Comparison of ENCODE assay signal across 1 cellular context in the genomic region with DNA sequence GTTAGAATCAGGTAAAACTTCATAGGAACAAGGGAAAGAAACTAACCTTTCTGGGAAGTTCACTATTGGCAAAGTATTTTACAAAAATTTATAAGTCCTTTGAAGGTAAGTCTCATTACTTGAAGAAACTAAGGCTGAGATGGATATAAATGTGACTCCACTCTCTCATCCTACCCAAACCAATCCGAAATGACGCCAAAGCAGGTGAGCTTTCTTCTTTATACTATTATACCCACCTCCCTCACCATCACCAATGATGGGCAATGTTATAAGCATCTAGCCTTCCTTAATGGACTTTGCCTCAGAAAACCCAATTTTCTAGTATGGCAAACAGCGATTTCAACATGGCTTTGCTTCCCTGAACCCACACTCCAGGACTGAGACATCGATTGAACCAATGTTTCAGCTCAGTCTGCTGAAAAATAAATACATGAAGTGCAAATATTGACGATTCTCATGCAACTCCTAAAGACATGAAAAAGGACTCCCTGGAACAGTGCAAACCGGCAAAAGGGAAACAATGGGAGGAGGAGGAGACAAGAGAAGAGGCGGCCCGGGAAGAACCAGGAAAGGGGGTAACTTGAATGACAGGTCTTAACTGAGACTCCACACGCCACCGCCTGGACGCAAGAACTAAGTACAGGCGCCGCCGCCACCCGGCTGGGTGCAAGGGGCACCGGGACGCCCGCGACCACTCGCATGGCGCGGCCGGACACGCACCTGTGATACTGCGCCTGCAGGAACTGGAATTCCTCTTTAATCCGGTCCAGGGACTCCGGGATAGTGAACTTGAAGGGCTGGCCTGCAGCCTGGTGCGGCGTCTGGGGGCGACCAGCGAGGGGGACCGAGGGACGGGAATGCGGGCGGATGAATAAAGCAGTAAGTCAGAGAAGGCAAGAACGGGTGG.
A peak's percentile ranks its signal among the peaks of the same experiment; 100 is the strongest.
TF ChIP-seq lines count a peak whose summit lies in the region.

No MANE protein-coding gene starts in this region.

TF ChIP-seq in HepG2, 621 proteins besides CTCF, POLR2A, EP300 and RAD21 (continued from another document and continues in another):
- TF ChIP-seq, protein P1, sequence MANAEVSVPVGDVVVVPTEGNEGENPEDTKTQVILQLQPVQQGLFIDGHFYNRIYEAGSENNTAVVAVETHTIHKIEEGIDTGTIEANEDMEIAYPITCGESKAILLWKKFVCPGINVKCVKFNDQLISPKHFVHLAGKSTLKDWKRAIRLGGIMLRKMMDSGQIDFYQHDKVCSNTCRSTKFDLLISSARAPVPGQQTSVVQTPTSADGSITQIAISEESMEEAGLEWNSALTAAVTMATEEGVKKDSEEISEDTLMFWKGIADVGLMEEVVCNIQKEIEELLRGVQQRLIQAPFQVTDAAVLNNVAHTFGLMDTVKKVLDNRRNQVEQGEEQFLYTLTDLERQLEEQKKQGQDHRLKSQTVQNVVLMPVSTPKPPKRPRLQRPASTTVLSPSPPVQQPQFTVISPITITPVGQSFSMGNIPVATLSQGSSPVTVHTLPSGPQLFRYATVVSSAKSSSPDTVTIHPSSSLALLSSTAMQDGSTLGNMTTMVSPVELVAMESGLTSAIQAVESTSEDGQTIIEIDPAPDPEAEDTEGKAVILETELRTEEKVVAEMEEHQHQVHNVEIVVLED (CRISPR knock-in tag; IDR thresholded peaks at IDR 0.05; ENCODE audit: borderline replicate concordance), result peak; percentile 64
- TF ChIP-seq, protein P2, sequence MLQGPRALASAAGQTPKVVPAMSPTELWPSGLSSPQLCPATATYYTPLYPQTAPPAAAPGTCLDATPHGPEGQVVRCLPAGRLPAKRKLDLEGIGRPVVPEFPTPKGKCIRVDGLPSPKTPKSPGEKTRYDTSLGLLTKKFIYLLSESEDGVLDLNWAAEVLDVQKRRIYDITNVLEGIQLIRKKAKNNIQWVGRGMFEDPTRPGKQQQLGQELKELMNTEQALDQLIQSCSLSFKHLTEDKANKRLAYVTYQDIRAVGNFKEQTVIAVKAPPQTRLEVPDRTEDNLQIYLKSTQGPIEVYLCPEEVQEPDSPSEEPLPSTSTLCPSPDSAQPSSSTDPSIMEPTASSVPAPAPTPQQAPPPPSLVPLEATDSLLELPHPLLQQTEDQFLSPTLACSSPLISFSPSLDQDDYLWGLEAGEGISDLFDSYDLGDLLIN (CRISPR knock-in tag; IDR thresholded peaks at IDR 0.05; ENCODE audit: borderline replicate concordance), result no peak
- TF ChIP-seq RCOR2 (CRISPR knock-in tag; IDR thresholded peaks at IDR 0.05) (peak; percentile 89; the same call in 1 of the 2 replicates), ZNF333 (CRISPR knock-in tag; IDR thresholded peaks at IDR 0.05; ENCODE audit: borderline replicate concordance) (no peak; the same call in 1 of the 2 replicates), ZFY (CRISPR knock-in tag; IDR thresholded peaks at IDR 0.05) (no peak), HHEX (CRISPR knock-in tag; IDR thresholded peaks at IDR 0.05) (peak; percentile 94), SUZ12 (IDR thresholded peaks at IDR 0.05; ENCODE audit: low read depth, low read length) (no peak), NCOR1 (IDR thresholded peaks at IDR 0.05; ENCODE audit: borderline replicate concordance, low read length) (peak; percentile 98), FLYWCH1 (CRISPR knock-in tag; IDR thresholded peaks at IDR 0.05) (no peak), SP4 (CRISPR knock-in tag; IDR thresholded peaks at IDR 0.05) (peak; percentile 23; the same call in 1 of the 2 replicates), ZSCAN12 (CRISPR knock-in tag; IDR thresholded peaks at IDR 0.05) (no peak; the same call in 1 of the 2 replicates), NCOA2 (CRISPR knock-in tag; IDR thresholded peaks at IDR 0.05) (peak; percentile 99), ZNF570 (CRISPR knock-in tag; IDR thresholded peaks at IDR 0.05; ENCODE audit: borderline replicate concordance) (no peak), ESRRA (CRISPR knock-in tag; IDR thresholded peaks at IDR 0.05; ENCODE audit: low read depth) (0 out of 2 replicates have a peak, but pooled peaks have one; percentile 47), ZNF33A (CRISPR knock-in tag; IDR thresholded peaks at IDR 0.05; ENCODE audit: borderline replicate concordance) (no peak; the same call in 1 of the 2 replicates), MED1 (CRISPR knock-in tag; IDR thresholded peaks at IDR 0.05) (peak; percentile 96), ZNF331 (CRISPR knock-in tag; IDR thresholded peaks at IDR 0.05) (peak; percentile 82), ZBTB8A (CRISPR knock-in tag; IDR thresholded peaks at IDR 0.05; ENCODE audit: borderline replicate concordance, low read depth) (peak; percentile 55; the same call in 1 of the 2 replicates), ZNF282 (IDR thresholded peaks at IDR 0.05; ENCODE audit: partially characterized antibody) (no peak), ZC3H4 (CRISPR knock-in tag; IDR thresholded peaks at IDR 0.05; ENCODE audit: borderline replicate concordance) (no peak), CCAR2 (optimal IDR thresholded peaks at IDR 0.05; ENCODE audit: low read depth, low read length) (no peak), CCDC6 (CRISPR knock-in tag; IDR thresholded peaks at IDR 0.05) (peak; percentile 62; the same call in 1 of the 2 replicates)
- TF ChIP-seq, protein P3, sequence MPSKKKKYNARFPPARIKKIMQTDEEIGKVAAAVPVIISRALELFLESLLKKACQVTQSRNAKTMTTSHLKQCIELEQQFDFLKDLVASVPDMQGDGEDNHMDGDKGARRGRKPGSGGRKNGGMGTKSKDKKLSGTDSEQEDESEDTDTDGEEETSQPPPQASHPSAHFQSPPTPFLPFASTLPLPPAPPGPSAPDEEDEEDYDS (CRISPR knock-in tag; IDR thresholded peaks at IDR 0.05), result peak; percentile 72; the same call in 1 of the 2 replicates
- TF ChIP-seq, protein P4, sequence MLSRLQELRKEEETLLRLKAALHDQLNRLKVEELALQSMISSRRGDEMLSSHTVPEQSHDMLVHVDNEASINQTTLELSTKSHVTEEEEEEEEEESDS (CRISPR knock-in tag; IDR thresholded peaks at IDR 0.05; ENCODE audit: borderline replicate concordance), result no peak
- TF ChIP-seq, protein P5, sequence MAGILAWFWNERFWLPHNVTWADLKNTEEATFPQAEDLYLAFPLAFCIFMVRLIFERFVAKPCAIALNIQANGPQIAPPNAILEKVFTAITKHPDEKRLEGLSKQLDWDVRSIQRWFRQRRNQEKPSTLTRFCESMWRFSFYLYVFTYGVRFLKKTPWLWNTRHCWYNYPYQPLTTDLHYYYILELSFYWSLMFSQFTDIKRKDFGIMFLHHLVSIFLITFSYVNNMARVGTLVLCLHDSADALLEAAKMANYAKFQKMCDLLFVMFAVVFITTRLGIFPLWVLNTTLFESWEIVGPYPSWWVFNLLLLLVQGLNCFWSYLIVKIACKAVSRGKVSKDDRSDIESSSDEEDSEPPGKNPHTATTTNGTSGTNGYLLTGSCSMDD (CRISPR knock-in tag; IDR thresholded peaks at IDR 0.05), result no peak
- TF ChIP-seq, protein P6, sequence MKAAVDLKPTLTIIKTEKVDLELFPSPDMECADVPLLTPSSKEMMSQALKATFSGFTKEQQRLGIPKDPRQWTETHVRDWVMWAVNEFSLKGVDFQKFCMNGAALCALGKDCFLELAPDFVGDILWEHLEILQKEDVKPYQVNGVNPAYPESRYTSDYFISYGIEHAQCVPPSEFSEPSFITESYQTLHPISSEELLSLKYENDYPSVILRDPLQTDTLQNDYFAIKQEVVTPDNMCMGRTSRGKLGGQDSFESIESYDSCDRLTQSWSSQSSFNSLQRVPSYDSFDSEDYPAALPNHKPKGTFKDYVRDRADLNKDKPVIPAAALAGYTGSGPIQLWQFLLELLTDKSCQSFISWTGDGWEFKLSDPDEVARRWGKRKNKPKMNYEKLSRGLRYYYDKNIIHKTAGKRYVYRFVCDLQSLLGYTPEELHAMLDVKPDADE (CRISPR knock-in tag; IDR thresholded peaks at IDR 0.05), result no peak
- TF ChIP-seq, protein P7, sequence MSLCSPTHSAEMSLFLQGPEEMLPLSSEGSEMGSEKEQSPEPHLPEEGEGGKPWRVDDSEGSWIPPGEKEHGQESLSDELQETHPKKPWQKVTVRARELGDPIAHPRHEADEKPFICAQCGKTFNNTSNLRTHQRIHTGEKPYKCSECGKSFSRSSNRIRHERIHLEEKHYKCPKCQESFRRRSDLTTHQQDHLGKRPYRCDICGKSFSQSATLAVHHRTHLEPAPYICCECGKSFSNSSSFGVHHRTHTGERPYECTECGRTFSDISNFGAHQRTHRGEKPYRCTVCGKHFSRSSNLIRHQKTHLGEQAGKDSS (CRISPR knock-in tag; IDR thresholded peaks at IDR 0.05; ENCODE audit: borderline replicate concordance, low read depth), result no peak
- TF ChIP-seq, protein P8, sequence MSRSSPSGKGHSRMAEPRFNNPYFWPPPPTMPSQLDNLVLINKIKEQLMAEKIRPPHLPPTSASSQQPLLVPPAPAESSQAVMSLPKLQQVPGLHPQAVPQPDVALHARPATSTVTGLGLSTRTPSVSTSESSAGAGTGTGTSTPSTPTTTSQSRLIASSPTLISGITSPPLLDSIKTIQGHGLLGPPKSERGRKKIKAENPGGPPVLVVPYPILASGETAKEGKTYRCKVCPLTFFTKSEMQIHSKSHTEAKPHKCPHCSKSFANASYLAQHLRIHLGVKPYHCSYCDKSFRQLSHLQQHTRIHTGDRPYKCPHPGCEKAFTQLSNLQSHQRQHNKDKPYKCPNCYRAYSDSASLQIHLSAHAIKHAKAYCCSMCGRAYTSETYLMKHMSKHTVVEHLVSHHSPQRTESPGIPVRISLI (CRISPR knock-in tag; IDR thresholded peaks at IDR 0.05; ENCODE audit: borderline replicate concordance), result peak; percentile 82
- TF ChIP-seq, protein P9, sequence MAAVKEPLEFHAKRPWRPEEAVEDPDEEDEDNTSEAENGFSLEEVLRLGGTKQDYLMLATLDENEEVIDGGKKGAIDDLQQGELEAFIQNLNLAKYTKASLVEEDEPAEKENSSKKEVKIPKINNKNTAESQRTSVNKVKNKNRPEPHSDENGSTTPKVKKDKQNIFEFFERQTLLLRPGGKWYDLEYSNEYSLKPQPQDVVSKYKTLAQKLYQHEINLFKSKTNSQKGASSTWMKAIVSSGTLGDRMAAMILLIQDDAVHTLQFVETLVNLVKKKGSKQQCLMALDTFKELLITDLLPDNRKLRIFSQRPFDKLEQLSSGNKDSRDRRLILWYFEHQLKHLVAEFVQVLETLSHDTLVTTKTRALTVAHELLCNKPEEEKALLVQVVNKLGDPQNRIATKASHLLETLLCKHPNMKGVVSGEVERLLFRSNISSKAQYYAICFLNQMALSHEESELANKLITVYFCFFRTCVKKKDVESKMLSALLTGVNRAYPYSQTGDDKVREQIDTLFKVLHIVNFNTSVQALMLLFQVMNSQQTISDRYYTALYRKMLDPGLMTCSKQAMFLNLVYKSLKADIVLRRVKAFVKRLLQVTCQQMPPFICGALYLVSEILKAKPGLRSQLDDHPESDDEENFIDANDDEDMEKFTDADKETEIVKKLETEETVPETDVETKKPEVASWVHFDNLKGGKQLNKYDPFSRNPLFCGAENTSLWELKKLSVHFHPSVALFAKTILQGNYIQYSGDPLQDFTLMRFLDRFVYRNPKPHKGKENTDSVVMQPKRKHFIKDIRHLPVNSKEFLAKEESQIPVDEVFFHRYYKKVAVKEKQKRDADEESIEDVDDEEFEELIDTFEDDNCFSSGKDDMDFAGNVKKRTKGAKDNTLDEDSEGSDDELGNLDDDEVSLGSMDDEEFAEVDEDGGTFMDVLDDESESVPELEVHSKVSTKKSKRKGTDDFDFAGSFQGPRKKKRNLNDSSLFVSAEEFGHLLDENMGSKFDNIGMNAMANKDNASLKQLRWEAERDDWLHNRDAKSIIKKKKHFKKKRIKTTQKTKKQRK (IDR thresholded peaks at IDR 0.05; ENCODE audit: low read length), result no peak
- TF ChIP-seq, protein P10, sequence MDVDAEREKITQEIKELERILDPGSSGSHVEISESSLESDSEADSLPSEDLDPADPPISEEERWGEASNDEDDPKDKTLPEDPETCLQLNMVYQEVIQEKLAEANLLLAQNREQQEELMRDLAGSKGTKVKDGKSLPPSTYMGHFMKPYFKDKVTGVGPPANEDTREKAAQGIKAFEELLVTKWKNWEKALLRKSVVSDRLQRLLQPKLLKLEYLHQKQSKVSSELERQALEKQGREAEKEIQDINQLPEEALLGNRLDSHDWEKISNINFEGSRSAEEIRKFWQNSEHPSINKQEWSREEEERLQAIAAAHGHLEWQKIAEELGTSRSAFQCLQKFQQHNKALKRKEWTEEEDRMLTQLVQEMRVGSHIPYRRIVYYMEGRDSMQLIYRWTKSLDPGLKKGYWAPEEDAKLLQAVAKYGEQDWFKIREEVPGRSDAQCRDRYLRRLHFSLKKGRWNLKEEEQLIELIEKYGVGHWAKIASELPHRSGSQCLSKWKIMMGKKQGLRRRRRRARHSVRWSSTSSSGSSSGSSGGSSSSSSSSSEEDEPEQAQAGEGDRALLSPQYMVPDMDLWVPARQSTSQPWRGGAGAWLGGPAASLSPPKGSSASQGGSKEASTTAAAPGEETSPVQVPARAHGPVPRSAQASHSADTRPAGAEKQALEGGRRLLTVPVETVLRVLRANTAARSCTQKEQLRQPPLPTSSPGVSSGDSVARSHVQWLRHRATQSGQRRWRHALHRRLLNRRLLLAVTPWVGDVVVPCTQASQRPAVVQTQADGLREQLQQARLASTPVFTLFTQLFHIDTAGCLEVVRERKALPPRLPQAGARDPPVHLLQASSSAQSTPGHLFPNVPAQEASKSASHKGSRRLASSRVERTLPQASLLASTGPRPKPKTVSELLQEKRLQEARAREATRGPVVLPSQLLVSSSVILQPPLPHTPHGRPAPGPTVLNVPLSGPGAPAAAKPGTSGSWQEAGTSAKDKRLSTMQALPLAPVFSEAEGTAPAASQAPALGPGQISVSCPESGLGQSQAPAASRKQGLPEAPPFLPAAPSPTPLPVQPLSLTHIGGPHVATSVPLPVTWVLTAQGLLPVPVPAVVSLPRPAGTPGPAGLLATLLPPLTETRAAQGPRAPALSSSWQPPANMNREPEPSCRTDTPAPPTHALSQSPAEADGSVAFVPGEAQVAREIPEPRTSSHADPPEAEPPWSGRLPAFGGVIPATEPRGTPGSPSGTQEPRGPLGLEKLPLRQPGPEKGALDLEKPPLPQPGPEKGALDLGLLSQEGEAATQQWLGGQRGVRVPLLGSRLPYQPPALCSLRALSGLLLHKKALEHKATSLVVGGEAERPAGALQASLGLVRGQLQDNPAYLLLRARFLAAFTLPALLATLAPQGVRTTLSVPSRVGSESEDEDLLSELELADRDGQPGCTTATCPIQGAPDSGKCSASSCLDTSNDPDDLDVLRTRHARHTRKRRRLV (CRISPR knock-in tag; IDR thresholded peaks at IDR 0.05), result no peak; the same call in 1 of the 2 replicates
- TF ChIP-seq, protein P11, sequence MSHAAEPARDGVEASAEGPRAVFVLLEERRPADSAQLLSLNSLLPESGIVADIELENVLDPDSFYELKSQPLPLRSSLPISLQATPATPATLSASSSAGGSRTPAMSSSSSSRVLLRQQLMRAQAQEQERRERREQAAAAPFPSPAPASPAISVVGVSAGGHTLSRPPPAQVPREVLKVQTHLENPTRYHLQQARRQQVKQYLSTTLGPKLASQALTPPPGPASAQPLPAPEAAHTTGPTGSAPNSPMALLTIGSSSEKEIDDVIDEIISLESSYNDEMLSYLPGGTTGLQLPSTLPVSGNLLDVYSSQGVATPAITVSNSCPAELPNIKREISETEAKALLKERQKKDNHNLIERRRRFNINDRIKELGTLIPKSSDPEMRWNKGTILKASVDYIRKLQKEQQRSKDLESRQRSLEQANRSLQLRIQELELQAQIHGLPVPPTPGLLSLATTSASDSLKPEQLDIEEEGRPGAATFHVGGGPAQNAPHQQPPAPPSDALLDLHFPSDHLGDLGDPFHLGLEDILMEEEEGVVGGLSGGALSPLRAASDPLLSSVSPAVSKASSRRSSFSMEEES (CRISPR knock-in tag; IDR thresholded peaks at IDR 0.05), result peak; percentile 67; the same call in 1 of the 2 replicates
- TF ChIP-seq, protein P12, sequence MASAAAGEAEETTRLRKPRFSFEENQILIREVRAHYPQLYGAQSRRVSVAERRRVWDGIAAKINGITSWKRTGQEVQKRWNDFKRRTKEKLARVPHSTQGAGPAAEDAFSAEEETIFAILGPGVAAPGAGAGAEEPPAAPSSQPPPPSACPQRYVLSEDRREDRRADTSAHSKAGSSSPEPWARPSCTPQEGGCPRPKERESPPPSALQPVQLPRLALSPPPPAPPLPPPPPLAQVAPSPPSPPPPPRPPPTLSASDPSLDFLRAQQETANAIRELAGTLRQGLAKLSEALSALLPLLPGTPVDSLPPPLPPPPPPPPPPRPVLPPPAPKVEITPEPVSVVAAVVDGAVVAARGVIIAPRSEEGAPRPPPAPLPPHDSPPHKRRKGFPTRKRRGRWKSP (CRISPR knock-in tag; IDR thresholded peaks at IDR 0.05), result peak; percentile 79; the same call in 1 of the 2 replicates
